ENCODE assay signal across 28 cellular contexts in genomic region chr4:11722218-11722617, GRCh38.
"Had no signal": no experiment of that assay in that cellular context is flagged by ENCODE, and none has a peak within 500 bp of the region (broad histone marks: within the 10 kb centered on the region; RNA-seq: fewer than 3 reads in every experiment).

No MANE protein-coding gene starts in this region.

- FAIRE-seq: endometrium, endothelial cell of umbilical vein, frontal cortex had no signal

- H3K27ac ChIP-seq: ascending aorta, breast epithelium, cardiac muscle cell, colonic mucosa, epithelial cell of prostate had no signal

- H3K9me3 ChIP-seq: ascending aorta, breast epithelium, colonic mucosa had no signal

- H3K4me3 ChIP-seq: ascending aorta, breast epithelium, cardiac muscle cell, colonic mucosa had no signal

- H3K27me3 ChIP-seq: ascending aorta, breast epithelium, cardiac muscle cell, colonic mucosa had no signal

- DNase-seq: activated CD4-positive, alpha-beta memory T cell treated with anti-CD3 and anti-CD28 coated beads for 36 hours; activated CD4-positive, alpha-beta T cell treated with anti-CD3 and anti-CD28 coated beads for 36 hours; activated CD4-positive, alpha-beta T cell treated with anti-CD3 and anti-CD28 coated beads, Interleukin-2, amount 10 ng/mL, durations not matched to agents 24 days and 14 days; activated CD4-positive, CD25-positive, alpha-beta regulatory T cell; activated CD4-positive, CD25-positive, alpha-beta regulatory T cell treated with anti-CD3 and anti-CD28 coated beads, Interleukin-2, amount 50 U/mL, for 72 hours; activated CD8-positive, alpha-beta memory T cell treated with anti-CD3 and anti-CD28 coated beads, Interleukin-2, amount 10 ng/mL, durations not matched to agents 7 days and 5 days; activated CD8-positive, alpha-beta memory T cell treated with anti-CD3 and anti-CD28 coated beads, Interleukin-2, amount 50 U/mL, for 4 hours; activated CD8-positive, alpha-beta T cell treated with anti-CD3 and anti-CD28 coated beads, Interleukin-2, amount 10 ng/mL, durations not matched to agents 7 days and 5 days; activated effector memory CD4-positive, alpha-beta T cell treated with anti-CD3 and anti-CD28 coated beads, Interleukin-2, amount 50 U/mL, for 16 hours; activated naive CD4-positive, alpha-beta T cell treated with anti-CD3 and anti-CD28 coated beads, Interleukin-2, amount 10 ng/mL, durations not matched to agents 7 days and 5 days; activated naive CD8-positive, alpha-beta T cell treated with anti-CD3 and anti-CD28 coated beads, Interleukin-2, amount 10 ng/mL, durations not matched to agents 7 days and 5 days; activated T-cell treated with anti-CD3 and anti-CD28 coated beads, Interleukin-2, amount 50 U/mL, for 1 hour; activated T-cell treated with anti-CD3 and anti-CD28 coated beads, Interleukin-2, amount 50 U/mL, for 48 hours; central memory CD4-positive, alpha-beta T cell; cerebellar nuclear complex; colonic mucosa; effector CD8-positive, alpha-beta T cell; foreskin fibroblast; T-helper 1 cell; T-helper 2 cell had no signal

- ATAC-seq: activated CD4-positive, alpha-beta T cell treated with anti-CD3 and anti-CD28 coated beads for 36 hours; activated CD8-positive, alpha-beta memory T cell treated with anti-CD3 and anti-CD28 coated beads, Interleukin-2, amount 10 ng/mL, durations not matched to agents 7 days and 5 days; activated CD8-positive, alpha-beta T cell treated with anti-CD3 and anti-CD28 coated beads, Interleukin-2, amount 10 ng/mL, durations not matched to agents 7 days and 5 days; activated naive CD4-positive, alpha-beta T cell treated with anti-CD3 and anti-CD28 coated beads, Interleukin-2, amount 50 U/mL, for 72 hours had no signal

- H3K36me3 ChIP-seq: ascending aorta, breast epithelium, cardiac muscle cell, colonic mucosa had no signal

- H3K4me1 ChIP-seq: ascending aorta, colonic mucosa had no signal
